In genomic region chr1:228360533-228361313, GRCh38 we compare ENCODE assay signal across 1 cellular context.
TF ChIP-seq lines count a peak whose summit lies in the region.

No MANE protein-coding gene starts in this region.

TF ChIP-seq in HepG2, 621 proteins besides CTCF, POLR2A, EP300 and RAD21:
- TF ChIP-seq MIXL1 (CRISPR knock-in tag; IDR thresholded peaks at IDR 0.05) (no peak), TCF7L2 (IDR thresholded peaks at IDR 0.05; ENCODE audit: low read depth, low read length) (no peak), ZNF205 (CRISPR knock-in tag; IDR thresholded peaks at IDR 0.05) (no peak), ZNF329 (CRISPR knock-in tag; IDR thresholded peaks at IDR 0.05; ENCODE audit: low read depth) (no peak), ZNF180 (CRISPR knock-in tag; IDR thresholded peaks at IDR 0.05; ENCODE audit: borderline replicate concordance, low read depth) (no peak), ATF4 (CRISPR knock-in tag; IDR thresholded peaks at IDR 0.05) (no peak), SRF (IDR thresholded peaks at IDR 0.05; ENCODE audit: low read depth, low read length) (no peak), TOE1 (CRISPR knock-in tag; IDR thresholded peaks at IDR 0.05) (no peak), MXD4 (CRISPR knock-in tag; IDR thresholded peaks at IDR 0.05) (no peak), ZNF567 (CRISPR knock-in tag; IDR thresholded peaks at IDR 0.05; ENCODE audit: borderline replicate concordance) (no peak), THAP11 (CRISPR knock-in tag; IDR thresholded peaks at IDR 0.05) (no peak), STAT5B (CRISPR knock-in tag; IDR thresholded peaks at IDR 0.05) (no peak), PHF8 (CRISPR knock-in tag; IDR thresholded peaks at IDR 0.05) (no peak), ZZZ3 (CRISPR knock-in tag; IDR thresholded peaks at IDR 0.05; ENCODE audit: borderline replicate concordance) (no peak), ZNF687 (CRISPR knock-in tag; IDR thresholded peaks at IDR 0.05) (peak; percentile 45), JDP2 (CRISPR knock-in tag; IDR thresholded peaks at IDR 0.05; ENCODE audit: borderline replicate concordance) (no peak), ZSCAN20 (CRISPR knock-in tag; IDR thresholded peaks at IDR 0.05; ENCODE audit: borderline replicate concordance) (no peak), ZNF263 (CRISPR knock-in tag; IDR thresholded peaks at IDR 0.05) (no peak), SAP130 (CRISPR knock-in tag; IDR thresholded peaks at IDR 0.05; ENCODE audit: low read depth) (0 out of 2 replicates have a peak, but pooled peaks have one; percentile 16), TCF7 (IDR thresholded peaks at IDR 0.05; ENCODE audit: low read depth) (no peak), CERS6 (CRISPR knock-in tag; IDR thresholded peaks at IDR 0.05) (no peak), GLI4 (CRISPR knock-in tag; IDR thresholded peaks at IDR 0.05; ENCODE audit: borderline replicate concordance) (no peak), GABPA (IDR thresholded peaks at IDR 0.05; ENCODE audit: low read depth, low read length) (no peak), GABPA (CRISPR knock-in tag; IDR thresholded peaks at IDR 0.05; ENCODE audit: low read depth) (no peak), ZNF883 (CRISPR knock-in tag; IDR thresholded peaks at IDR 0.05; ENCODE audit: not compliant biosample characterization) (no peak), ZNF720 (CRISPR knock-in tag; IDR thresholded peaks at IDR 0.05) (no peak), MYNN (CRISPR knock-in tag; IDR thresholded peaks at IDR 0.05; ENCODE audit: low read depth) (no peak), NR2C2 (CRISPR knock-in tag; IDR thresholded peaks at IDR 0.05; ENCODE audit: borderline replicate concordance) (no peak), YY1 (IDR thresholded peaks at IDR 0.05; ENCODE audit: insufficient read depth, insufficient replicate concordance, low read depth, low read length) (no peak), GATAD2A (CRISPR knock-in tag; IDR thresholded peaks at IDR 0.05) (no peak), HOMEZ (CRISPR knock-in tag; IDR thresholded peaks at IDR 0.05; ENCODE audit: low read depth) (no peak), MXI1 (IDR thresholded peaks at IDR 0.05; ENCODE audit: borderline replicate concordance, low read depth, low read length) (no peak), ARNTL (CRISPR knock-in tag; IDR thresholded peaks at IDR 0.05) (no peak), ATF6 (CRISPR knock-in tag; conservative IDR thresholded peaks at IDR 0.05) (no peak), ZKSCAN1 (IDR thresholded peaks at IDR 0.05; ENCODE audit: low read length) (no peak), ATAD3A (CRISPR knock-in tag; IDR thresholded peaks at IDR 0.05) (no peak), NR3C1 (CRISPR knock-in tag; IDR thresholded peaks at IDR 0.05) (no peak), ETV5 (CRISPR knock-in tag; IDR thresholded peaks at IDR 0.05; ENCODE audit: borderline replicate concordance) (peak; percentile 18; the same call in 1 of the 2 replicates), DMAP1 (CRISPR knock-in tag; IDR thresholded peaks at IDR 0.05) (no peak), ZNF12 (CRISPR knock-in tag; IDR thresholded peaks at IDR 0.05) (no peak), NFIB (CRISPR knock-in tag; IDR thresholded peaks at IDR 0.05; ENCODE audit: borderline replicate concordance) (no peak), ZNF468 (CRISPR knock-in tag; IDR thresholded peaks at IDR 0.05) (no peak), HNRNPK (IDR thresholded peaks at IDR 0.05; ENCODE audit: low read depth, low read length, poor library complexity, severe bottlenecking) (no peak), TFAP4 (IDR thresholded peaks at IDR 0.05; ENCODE audit: borderline replicate concordance, low read depth) (no peak), HIC2 (CRISPR knock-in tag; IDR thresholded peaks at IDR 0.05; ENCODE audit: low read depth) (peak; percentile 61; the same call in 1 of the 2 replicates), RORA (CRISPR knock-in tag; IDR thresholded peaks at IDR 0.05) (no peak), CHD4 (IDR thresholded peaks at IDR 0.05; ENCODE audit: borderline replicate concordance, low read length) (no peak), FOXO1 (CRISPR knock-in tag; IDR thresholded peaks at IDR 0.05) (no peak), BCL3 (CRISPR knock-in tag; IDR thresholded peaks at IDR 0.05) (no peak), CENPX (CRISPR knock-in tag; IDR thresholded peaks at IDR 0.05) (no peak), MED1 (CRISPR knock-in tag; IDR thresholded peaks at IDR 0.05) (0 out of 2 replicates have a peak, but pooled peaks have one; percentile 25), SP4 (CRISPR knock-in tag; IDR thresholded peaks at IDR 0.05) (no peak), CHCHD3 (CRISPR knock-in tag; IDR thresholded peaks at IDR 0.05) (peak; percentile 41; the same call in 1 of the 2 replicates), IRF1 (CRISPR knock-in tag; IDR thresholded peaks at IDR 0.05; ENCODE audit: low read depth) (no peak), ZSCAN30 (CRISPR knock-in tag; IDR thresholded peaks at IDR 0.05) (no peak)
